Comparison of ENCODE assay signal across 15 cellular contexts in genomic region chr12:96366255-96366654, GRCh38.
"Had no signal": no experiment of that assay in that cellular context is flagged by ENCODE, and none has a peak within 500 bp of the region (broad histone marks: within the 10 kb centered on the region; RNA-seq: fewer than 3 reads in every experiment).

No MANE protein-coding gene starts in this region.

- H3K27me3 Mint-ChIP-seq: activated CD4-positive, alpha-beta T cell treated with anti-CD3 and anti-CD28 coated beads, Interleukin-2, amount 10 ng/mL, durations not matched to agents 7 days and 5 days; activated naive CD8-positive, alpha-beta T cell treated with anti-CD3 and anti-CD28 coated beads, Interleukin-2, amount 50 U/mL, for 24 hours; stimulated activated naive CD8-positive, alpha-beta T cell treated with anti-CD3 and anti-CD28 coated beads, Interleukin-15, amount 100 ng/mL, for 72 hours had no signal

- H3K9me3 Mint-ChIP-seq: activated CD4-positive, alpha-beta T cell treated with anti-CD3 and anti-CD28 coated beads, Interleukin-2, amount 10 ng/mL, durations not matched to agents 7 days and 5 days; activated naive CD8-positive, alpha-beta T cell treated with anti-CD3 and anti-CD28 coated beads, Interleukin-2, amount 50 U/mL, for 24 hours; stimulated activated naive CD8-positive, alpha-beta T cell treated with anti-CD3 and anti-CD28 coated beads, Interleukin-15, amount 100 ng/mL, for 72 hours had no signal

- DNase-seq: activated CD4-positive, alpha-beta T cell treated with anti-CD3 and anti-CD28 coated beads, Interleukin-2, amount 10 ng/mL, durations not matched to agents 7 days and 5 days; activated naive CD4-positive, alpha-beta T cell treated with Interleukin-2 at 50 U/mL for 16 hours; activated naive CD8-positive, alpha-beta T cell treated with anti-CD3 and anti-CD28 coated beads, Interleukin-2, amount 50 U/mL, for 24 hours; foreskin fibroblast; glutamatergic neuron; hypothalamus; kidney; left lung; mesendoderm; right lobe of liver; spleen; stimulated activated naive CD8-positive, alpha-beta T cell treated with anti-CD3 and anti-CD28 coated beads, Interleukin-15, amount 100 ng/mL, for 72 hours had no signal

- H3K4me3 ChIP-seq: cardiac muscle cell, left lung, prostate gland, right lobe of liver, spleen had no signal

- H3K27ac Mint-ChIP-seq: activated CD4-positive, alpha-beta T cell treated with anti-CD3 and anti-CD28 coated beads, Interleukin-2, amount 10 ng/mL, durations not matched to agents 7 days and 5 days; activated naive CD8-positive, alpha-beta T cell treated with anti-CD3 and anti-CD28 coated beads, Interleukin-2, amount 50 U/mL, for 24 hours had no signal

- H3K36me3 ChIP-seq: cardiac muscle cell, left lung, prostate gland, right lobe of liver, spleen had no signal

- H3K27me3 ChIP-seq: cardiac muscle cell, left lung, right lobe of liver, spleen had no signal

- ATAC-seq: activated naive CD8-positive, alpha-beta T cell treated with anti-CD3 and anti-CD28 coated beads, Interleukin-2, amount 50 U/mL, for 24 hours; left lung; right lobe of liver; stimulated activated naive CD8-positive, alpha-beta T cell treated with anti-CD3 and anti-CD28 coated beads, Interleukin-15, amount 100 ng/mL, for 72 hours had no signal

- H3K4me1 ChIP-seq: prostate gland had no signal

- H3K4me3 Mint-ChIP-seq: activated CD4-positive, alpha-beta T cell treated with anti-CD3 and anti-CD28 coated beads, Interleukin-2, amount 10 ng/mL, durations not matched to agents 7 days and 5 days; activated naive CD8-positive, alpha-beta T cell treated with anti-CD3 and anti-CD28 coated beads, Interleukin-2, amount 50 U/mL, for 24 hours; stimulated activated naive CD8-positive, alpha-beta T cell treated with anti-CD3 and anti-CD28 coated beads, Interleukin-15, amount 100 ng/mL, for 72 hours had no signal

- FAIRE-seq: colon, kidney had no signal

- H3K27ac ChIP-seq: cardiac muscle cell, prostate gland, right lobe of liver, spleen had no signal

- H3K9me3 ChIP-seq: left lung, prostate gland, right lobe of liver, spleen had no signal
